29 cellular contexts compared by ENCODE assay signal in the genomic region with DNA sequence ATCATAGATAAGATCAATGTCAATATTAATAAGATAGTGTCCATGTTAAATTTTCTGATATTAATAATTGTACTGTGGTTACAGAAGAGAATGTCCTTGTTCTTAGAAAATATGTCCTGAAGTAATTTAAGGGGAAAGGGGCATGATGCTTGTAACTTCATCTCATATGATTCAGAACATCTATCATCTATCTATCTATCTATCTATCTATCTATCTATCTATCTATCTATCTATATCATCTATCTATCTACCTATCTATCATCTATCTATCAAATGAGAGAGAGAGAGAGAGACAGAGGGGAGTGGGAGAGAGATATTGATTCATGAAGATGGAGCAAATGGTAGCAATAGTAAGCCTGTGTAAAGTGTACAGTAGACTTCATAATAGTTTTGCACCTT.
"Had no signal": no experiment of that assay in that cellular context is flagged by ENCODE, and none has a peak within 500 bp of the region (broad histone marks: within the 10 kb centered on the region; RNA-seq: fewer than 3 reads in every experiment).

No MANE protein-coding gene starts in this region.

- H3K36me3 ChIP-seq: colonic mucosa, esophagus muscularis mucosa, esophagus squamous epithelium, gastrocnemius medialis, gastroesophageal sphincter, heart left ventricle, heart right ventricle had no signal

- H3K79me2 ChIP-seq: hepatocyte had no signal

- DNase-seq: colonic mucosa; cortex of kidney; dermis blood vessel endothelial cell; dorsolateral prefrontal cortex; effector CD4-positive, alpha-beta T cell; effector CD8-positive, alpha-beta T cell; effector memory CD4-positive, alpha-beta T cell; effector memory CD8-positive, alpha-beta T cell; endodermal cell; erythroblast; esophagus squamous epithelium; foreskin fibroblast; foreskin keratinocyte; foreskin melanocyte; gastrocnemius medialis; glutamatergic neuron; head of caudate nucleus; heart left ventricle; heart right ventricle had no signal

- H3K27me3 ChIP-seq: colonic mucosa, esophagus muscularis mucosa, esophagus squamous epithelium, foreskin keratinocyte, gastrocnemius medialis, gastroesophageal sphincter, heart left ventricle, heart right ventricle, hepatocyte had no signal

- H3K4me3 ChIP-seq: colonic mucosa, coronary artery, dorsolateral prefrontal cortex, esophagus muscularis mucosa, esophagus squamous epithelium, gastrocnemius medialis, gastroesophageal sphincter, heart left ventricle, heart right ventricle, hepatocyte had no signal

- FAIRE-seq: colon, endometrium, endothelial cell of umbilical vein, frontal cortex had no signal

- H3K9me3 ChIP-seq: colonic mucosa, esophagus muscularis mucosa, esophagus squamous epithelium had no signal

- ATAC-seq: effector memory CD8-positive, alpha-beta T cell; esophagus mucosa; foreskin keratinocyte; gastrocnemius medialis; gastroesophageal sphincter; heart left ventricle; heart right ventricle had no signal

- H2AFZ ChIP-seq: hepatocyte had no signal

- H3K27ac ChIP-seq: colonic mucosa, coronary artery, dorsolateral prefrontal cortex, epithelial cell of prostate, esophagus muscularis mucosa, esophagus squamous epithelium, foreskin keratinocyte, gastrocnemius medialis, gastroesophageal sphincter, heart left ventricle, heart right ventricle, hepatocyte had no signal

- H3K4me2 ChIP-seq: hepatocyte had no signal
